Comparison of ENCODE assay signal across 12 cellular contexts in the genomic region with DNA sequence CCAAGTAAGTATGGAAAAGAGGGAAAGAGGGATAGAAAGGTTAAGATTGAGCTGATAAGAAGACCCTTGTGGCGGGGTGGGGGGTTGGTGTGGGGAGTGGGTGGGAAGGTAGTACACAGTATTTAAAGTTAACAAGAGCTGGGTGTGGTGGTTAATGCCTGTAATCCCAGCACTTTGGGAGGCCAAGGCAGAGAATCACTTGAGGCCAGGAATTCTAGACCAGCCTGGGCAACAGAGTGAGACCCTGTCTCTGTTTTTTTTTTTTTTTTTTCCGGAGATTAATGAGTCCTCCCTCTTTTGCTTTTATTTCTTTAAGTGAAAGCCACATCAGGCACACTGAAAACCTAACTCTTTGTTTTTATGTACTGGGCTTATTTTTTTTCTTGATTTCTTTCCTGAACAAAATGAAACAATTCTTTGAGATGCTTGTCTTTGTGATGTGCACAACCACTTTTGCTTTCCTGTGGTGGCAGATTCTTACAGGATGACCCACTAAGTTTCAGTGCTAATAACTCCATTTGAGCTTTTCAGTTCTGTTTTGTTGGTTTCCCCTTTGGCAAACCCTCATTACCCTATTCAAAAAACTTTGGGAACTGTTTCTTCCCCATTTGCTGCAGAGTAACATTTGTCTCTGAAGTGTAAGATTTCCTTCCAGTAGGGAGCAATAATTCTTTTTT. TPM values are rescaled to one million over a fixed set of nuclear protein-coding genes. Genes with fewer than 3 reads are reported as not detected.
A peak's percentile ranks its signal among the peaks of the same experiment; 100 is the strongest.
DNase-seq lines count a peak whose midpoint lies in the region; ATAC-seq, FAIRE-seq and TF ChIP-seq lines count a peak whose summit lies in the region.
"Had no signal": no experiment of that assay in that cellular context is flagged by ENCODE, and none has a peak within 500 bp of the region (broad histone marks: within the 10 kb centered on the region; RNA-seq: fewer than 3 reads in every experiment).

No MANE protein-coding gene starts in this region.

- no peak overlapping the region for H3K9ac ChIP-seq in astrocyte (ENCODE audit: low read length)

- TF ChIP-seq CTCF in astrocyte (IDR thresholded peaks at IDR 0.05; ENCODE audit: insufficient read depth, low read depth, low read length) (no peak), gastrocnemius medialis (IDR thresholded peaks at IDR 0.05 in 4 of 5, conservative IDR thresholded peaks at IDR 0.05 in 1 of 5) (no peak), vagina (IDR thresholded peaks at IDR 0.05) (no peak)

- H3K4me3 Mint-ChIP-seq in activated CD4-positive, alpha-beta T cell treated with anti-CD3 and anti-CD28 coated beads, Interleukin-2, amount 10 ng/mL, durations not matched to agents 24 days and 14 days, result peak overlapping the region; percentile 24
- H3K4me3 Mint-ChIP-seq in astrocyte (ENCODE audit: unreplicated experiment), result no peak overlapping the region

- no peaks in the 10 kb centered on the region for H3K27me3 Mint-ChIP-seq in activated CD4-positive, alpha-beta T cell treated with anti-CD3 and anti-CD28 coated beads, Interleukin-2, amount 10 ng/mL, durations not matched to agents 24 days and 14 days
- H3K27me3 Mint-ChIP-seq in astrocyte (ENCODE audit: low read depth, unreplicated experiment), result no peaks in the 10 kb centered on the region

- H3K27ac ChIP-seq in astrocyte (ENCODE audit: low read depth, low read length) (peak overlapping the region; percentile 43), gastrocnemius medialis (peak overlapping the region in 3 of 4 donors; percentile 0 to 37 (median 22)), vagina (no peak overlapping the region)
- H3K27ac ChIP-seq: gastroesophageal sphincter, lower lobe of right lung had no signal

- peaks cover 71% of the 10 kb centered on the region for H4K20me1 ChIP-seq in astrocyte (ENCODE audit: insufficient read depth, low read length)

- in situ Hi-C loops in gastrocnemius medialis (cut with MboI; ENCODE audit: low sequenced_read_pairs in 4 of 4), result no loop called here

- peaks cover 50% of the 10 kb centered on the region for H3K4me1 Mint-ChIP-seq in activated CD4-positive, alpha-beta T cell treated with anti-CD3 and anti-CD28 coated beads, Interleukin-2, amount 10 ng/mL, durations not matched to agents 24 days and 14 days
- peaks cover 29% of the 10 kb centered on the region for H3K4me1 Mint-ChIP-seq in astrocyte (ENCODE audit: low read depth, unreplicated experiment)

- peaks cover 97% of the 10 kb centered on the region for H3K79me2 ChIP-seq in astrocyte (ENCODE audit: insufficient read depth, low read length)

- H3K9me3 Mint-ChIP-seq in activated CD4-positive, alpha-beta T cell treated with anti-CD3 and anti-CD28 coated beads, Interleukin-2, amount 10 ng/mL, durations not matched to agents 24 days and 14 days, result no peaks in the 10 kb centered on the region
- no peaks in the 10 kb centered on the region for H3K9me3 Mint-ChIP-seq in astrocyte (ENCODE audit: unreplicated experiment)

- no peak overlapping the region for H2AFZ ChIP-seq in astrocyte (ENCODE audit: low read depth, low read length)

- no peak for FAIRE-seq in astrocyte (lab: Jason Lieb, UNC)
- FAIRE-seq: H1 had no signal

- H3K27ac Mint-ChIP-seq in activated CD4-positive, alpha-beta T cell treated with anti-CD3 and anti-CD28 coated beads, Interleukin-2, amount 10 ng/mL, durations not matched to agents 24 days and 14 days, result peak overlapping the region; percentile 3
- no peak overlapping the region for H3K27ac Mint-ChIP-seq in astrocyte (ENCODE audit: unreplicated experiment)

- DNase-seq in activated CD4-positive, alpha-beta T cell treated with anti-CD3 and anti-CD28 coated beads, Interleukin-2, amount 10 ng/mL, durations not matched to agents 24 days and 14 days, result peak; percentile 63
- DNase-seq in activated CD4-positive, alpha-beta T cell treated with anti-CD3 and anti-CD28 coated beads for 1 hour, result no peak
- DNase-seq in Jurkat, Clone E6-1 (ENCODE audit: low read depth, low spot score), result peak; percentile 52
- DNase-seq in astrocyte (ENCODE audit: low read depth) (no peak), gastrocnemius medialis (no peak), vagina (ENCODE audit: extremely low spot score in 2 of 2) (no peak)
- DNase-seq: dorsolateral prefrontal cortex, lower lobe of right lung had no signal

- TF ChIP-seq POLR2A in gastrocnemius medialis (IDR thresholded peaks at IDR 0.05) (no peak), vagina (IDR thresholded peaks at IDR 0.05) (no peak)

- H3K36me3 ChIP-seq in astrocyte (ENCODE audit: insufficient read depth, low read length) (no peaks in the 10 kb centered on the region), gastrocnemius medialis (no peaks in the 10 kb centered on the region), vagina (no peaks in the 10 kb centered on the region)
- H3K36me3 ChIP-seq: gastroesophageal sphincter, lower lobe of right lung had no signal

- H3K4me2 ChIP-seq in astrocyte (ENCODE audit: low read length), result no peak overlapping the region

- H3K27me3 ChIP-seq in astrocyte (ENCODE audit: insufficient read depth, low read length), result no peaks in the 10 kb centered on the region
- no peaks in the 10 kb centered on the region for H3K27me3 ChIP-seq in gastrocnemius medialis
- H3K27me3 ChIP-seq in vagina, result no peaks in the 10 kb centered on the region
- H3K27me3 ChIP-seq: dorsolateral prefrontal cortex, gastroesophageal sphincter had no signal

- intact Hi-C loops in activated CD4-positive, alpha-beta T cell treated with anti-CD3 and anti-CD28 coated beads, Interleukin-2, amount 10 ng/mL, durations not matched to agents 24 days and 14 days (cut with micrococcal nuclease), result no loop called here
- intact Hi-C loops in gastrocnemius medialis (cut with DNase I; ENCODE audit: low total_unique reads), result no loop called here
- intact Hi-C loops in vagina (cut with DNase I), result no loop called here

- H3K9me3 ChIP-seq in astrocyte (ENCODE audit: insufficient read depth, low read depth, low read length) (no peaks in the 10 kb centered on the region), gastrocnemius medialis (no peaks in the 10 kb centered on the region), vagina (no peaks in the 10 kb centered on the region)
- H3K9me3 ChIP-seq: gastroesophageal sphincter, lower lobe of right lung had no signal

- H3K4me1 ChIP-seq in astrocyte (ENCODE audit: insufficient read depth, low read length) (peaks cover 7% of the 10 kb centered on the region), gastrocnemius medialis (peaks cover 62 to 71% of the 10 kb centered on the region in 2 donors), vagina (peaks cover 49% of the 10 kb centered on the region)

- no peak overlapping the region for H3K4me3 ChIP-seq in Jurkat, Clone E6-1 (ENCODE audit: low read length)
- no peak overlapping the region for H3K4me3 ChIP-seq in astrocyte (ENCODE audit: insufficient read depth, low read depth, low read length)
- H3K4me3 ChIP-seq in gastrocnemius medialis, result no peak overlapping the region
- H3K4me3 ChIP-seq in vagina, result no peak overlapping the region
- H3K4me3 ChIP-seq: gastroesophageal sphincter, lower lobe of right lung had no signal

- H3K36me3 Mint-ChIP-seq in activated CD4-positive, alpha-beta T cell treated with anti-CD3 and anti-CD28 coated beads, Interleukin-2, amount 10 ng/mL, durations not matched to agents 24 days and 14 days (ENCODE audit: low read depth), result no peaks in the 10 kb centered on the region
- no peaks in the 10 kb centered on the region for H3K36me3 Mint-ChIP-seq in astrocyte (ENCODE audit: low read depth, unreplicated experiment)

- ATAC-seq in gastrocnemius medialis (no peak), HG03045 (IDR thresholded peaks at IDR 0.05; ENCODE audit: unreplicated experiment) (no peak), HG02623 (IDR thresholded peaks at IDR 0.05; ENCODE audit: unreplicated experiment) (no peak)
- ATAC-seq: gastroesophageal sphincter had no signal

RNA-seq across cellular contexts. Expression of a gene that starts 54.8 kb away (rescaled TPM):
- total RNA-seq in activated CD4-positive, alpha-beta T cell treated with anti-CD3 and anti-CD28 coated beads, Interleukin-2, amount 10 ng/mL, durations not matched to agents 24 days and 14 days, result 156 TPM in 2 replicates
- 61.1 TPM for polyA plus RNA-seq in Jurkat, Clone E6-1 (2012; ENCODE audit: insufficient read depth, insufficient read length)
- 157 and 179 TPM in 2 replicates for total RNA-seq in astrocyte
- 100 to 1,000 TPM; 168 to 223 (median 204) TPM for total RNA-seq in gastrocnemius medialis
- total RNA-seq in vagina, result 366 TPM

Comparison
In these comparisons a context has a peak if more than half of its experiments do, and no peak if none do; other contexts are left out.
1. DNase-seq: peak in activated CD4-positive, alpha-beta T cell treated with anti-CD3 and anti-CD28 coated beads, Interleukin-2, amount 10 ng/mL, durations not matched to agents 24 days and 14 days (single experiment) and Jurkat, Clone E6-1 (single experiment); none in activated CD4-positive, alpha-beta T cell treated with anti-CD3 and anti-CD28 coated beads for 1 hour (single experiment), astrocyte (single experiment), gastrocnemius medialis (0 of 2) and vagina (0 of 2).